In genomic region chr11:71786369-71787013, GRCh38 we compare ENCODE assay signal across 7 cellular contexts. TPM values are rescaled to one million over a fixed set of nuclear protein-coding genes. Genes with fewer than 3 reads are reported as not detected.
DNase-seq lines count a peak whose midpoint lies in the region; ATAC-seq, FAIRE-seq and TF ChIP-seq lines count a peak whose summit lies in the region.
"Not testable (repeated sequence)": the region's sequence is repeated elsewhere in the genome, so short reads cannot be mapped to it uniquely, and the experiment has no call there.

No MANE protein-coding gene starts in this region.

- H2BK120ac ChIP-seq in trophoblast cell (ENCODE audit: insufficient read depth, low read length, poor library complexity): peak overlapping the region; percentile 29

- not testable (repeated sequence) for H2BK12ac ChIP-seq in trophoblast cell (ENCODE audit: low read length)

- H3K36me3 ChIP-seq in WERI-Rb-1; iPS-18a (ENCODE audit: control insufficient read depth, low read depth, low read length); trophoblast cell (ENCODE audit: control insufficient read depth in 1 of 2, insufficient read depth in 2 of 2, low read length in 2 of 2): not testable (repeated sequence)

- H3K27me3 ChIP-seq in WERI-Rb-1 (ENCODE audit: insufficient read depth, low read depth, severe bottlenecking); iPS-18a (ENCODE audit: control insufficient read depth, insufficient read depth, low read length); trophoblast cell (ENCODE audit: insufficient read depth, low read length): not testable (repeated sequence)

- not testable (repeated sequence) for H3K9ac ChIP-seq in iPS-18a (ENCODE audit: low read length); trophoblast cell (ENCODE audit: low read length)

- H3K18ac ChIP-seq in trophoblast cell (ENCODE audit: low read length): peak overlapping the region; percentile 54

- H4K8ac ChIP-seq in trophoblast cell (ENCODE audit: low read depth, low read length): peak overlapping the region; percentile 71

- peak overlapping the region; percentile 9 for H2AFZ ChIP-seq in trophoblast cell (ENCODE audit: insufficient read depth, low read length, poor library complexity)

- peak overlapping the region; percentile 64 for H3K4me2 ChIP-seq in trophoblast cell (ENCODE audit: low read length)

- peak overlapping the region; percentile 25 for H3K14ac ChIP-seq in trophoblast cell (ENCODE audit: low read length)

- peak; percentile 33 for FAIRE-seq in GM12891 (lab: Jason Lieb, UNC)

- peak overlapping the region; percentile 91 for H3K27ac ChIP-seq in WERI-Rb-1
- not testable (repeated sequence) for H3K27ac ChIP-seq in iPS-18a (ENCODE audit: low read length); trophoblast cell (ENCODE audit: low read depth, low read length)

- TF ChIP-seq CTCF in WERI-Rb-1 (IDR thresholded peaks at IDR 0.05; ENCODE audit: low read depth, low read length): not testable (repeated sequence)

- no CpG with 5 or more reads among the region's 51 CpGs for WGBS in trophoblast cell (ENCODE audit: extremely low coverage, insufficient coverage, insufficient read length)

- H3K4ac ChIP-seq in trophoblast cell (ENCODE audit: low read depth, low read length): not testable (repeated sequence)

- not testable (repeated sequence) for H4K12ac ChIP-seq in trophoblast cell (ENCODE audit: low read depth, low read length)

- H2BK5ac ChIP-seq in trophoblast cell (ENCODE audit: low read depth, low read length, poor library complexity): not testable (repeated sequence)

- H4K91ac ChIP-seq in trophoblast cell (ENCODE audit: low read depth, low read length): peak overlapping the region; percentile 18

- TF ChIP-seq POLR2A in GM12891 (IDR thresholded peaks at IDR 0.05; ENCODE audit: low read depth, low read length): not testable (repeated sequence)

- not testable (repeated sequence) for H3K4me1 ChIP-seq in iPS-18a (ENCODE audit: control insufficient read depth, low read depth, low read length); trophoblast cell (ENCODE audit: control insufficient read depth in 1 of 2, insufficient read depth in 2 of 2, low read length in 2 of 2)

- H3K79me1 ChIP-seq in trophoblast cell (ENCODE audit: low read length): not testable (repeated sequence)

- peak overlapping the region; percentile 81 for H3K4me3 ChIP-seq in WERI-Rb-1 (ENCODE audit: low read depth, low read length)
- H3K4me3 ChIP-seq in iPS-18a (ENCODE audit: low read length): peak overlapping the region; percentile 45
- H3K4me3 ChIP-seq in trophoblast cell (ENCODE audit: low read depth, low read length): peak overlapping the region; percentile 67

- H3K79me2 ChIP-seq in trophoblast cell (ENCODE audit: control insufficient read depth, insufficient read depth, low read length, poor library complexity): not testable (repeated sequence)

- H2AK5ac ChIP-seq in trophoblast cell (ENCODE audit: low read length): not testable (repeated sequence)

- DNase-seq in GM12891 (ENCODE audit: insufficient read length, low spot score) (peak; percentile 68), NCI-H146 treated with DMSO at 0.1 percent for 48 hours (lab: John Stamatoyannopoulos, UW; ENCODE audit: unreplicated experiment) (peak; percentile 71), cortex of kidney (lab: John Stamatoyannopoulos, UW) (peak; percentile 50), trophoblast cell (peak; percentile 62 to 67)
- not testable (repeated sequence) for DNase-seq in WERI-Rb-1

- H3K23ac ChIP-seq in trophoblast cell (ENCODE audit: low read length): not testable (repeated sequence)

- H3K9me3 ChIP-seq in WERI-Rb-1 (ENCODE audit: severe bottlenecking); iPS-18a (ENCODE audit: control insufficient read depth, low read depth, low read length); trophoblast cell (ENCODE audit: insufficient read depth, low read depth, low read length): not testable (repeated sequence)

- ATAC-seq in HG02840 (IDR thresholded peaks at IDR 0.05; ENCODE audit: low FRiP score, unreplicated experiment): peak; percentile 36

RNA-seq across cellular contexts. Expression of gene DEFB108B, which starts 46.5 kb away (rescaled TPM):
- not detected for polyA plus RNA-seq in GM12891 (2012; ENCODE audit: low read depth, missing spikeins)
- not detected in 2 replicates for polyA plus RNA-seq in trophoblast cell (2013)
